In genomic region chr2:4047961-4048891, GRCh38 we compare ENCODE assay signal across 11 cellular contexts.
A peak's percentile ranks its signal among the peaks of the same experiment; 100 is the strongest.
DNase-seq lines count a peak whose midpoint lies in the region; ATAC-seq and TF ChIP-seq lines count a peak whose summit lies in the region.
"Had no signal": no experiment of that assay in that cellular context is flagged by ENCODE, and none has a peak within 500 bp of the region (broad histone marks: within the 10 kb centered on the region; RNA-seq: fewer than 3 reads in every experiment).

No MANE protein-coding gene starts in this region.

- H3K27me3 ChIP-seq in dorsolateral prefrontal cortex: peaks cover 0 to 13% (median 0%) of the 10 kb centered on the region in 45 donors

- no peak for TF ChIP-seq CTCF in activated CD8-positive, alpha-beta T cell treated with anti-CD3 and anti-CD28 coated beads for 36 hours (IDR thresholded peaks at IDR 0.05)
- TF ChIP-seq CTCF in natural killer cell (IDR thresholded peaks at IDR 0.05) (no peak), dorsolateral prefrontal cortex (IDR thresholded peaks at IDR 0.05 in 54 of 56, conservative IDR thresholded peaks at IDR 0.05 in 2 of 56; ENCODE audit: low read depth in 1 of 56, partially characterized antibody in 56 of 56) (no peak)

- CTCF ChIA-PET in activated CD8-positive, alpha-beta T cell treated with anti-CD3 and anti-CD28 coated beads for 36 hours (lab: Charles Lee): interaction anchor here (0.6 kb wide), 1 partner anchor 267 kb away, joined by 3 read pairs; no protein-coding TSS in a partner anchor

- H3K27me3 Mint-ChIP-seq in activated CD8-positive, alpha-beta T cell treated with anti-CD3 and anti-CD28 coated beads for 36 hours: no peaks in the 10 kb centered on the region
- H3K27me3 Mint-ChIP-seq in natural killer cell (ENCODE audit: low read depth in 2 of 2): no peaks in the 10 kb centered on the region

- ATAC-seq in GM18907 (IDR thresholded peaks at IDR 0.05; ENCODE audit: unreplicated experiment) (peak; percentile 87), HG03342 (IDR thresholded peaks at IDR 0.05; ENCODE audit: unreplicated experiment) (peak; percentile 62), natural killer cell (peak; percentile 81 to 92 (median 84))
- peak; percentile 83 for ATAC-seq in activated CD8-positive, alpha-beta T cell treated with anti-CD3 and anti-CD28 coated beads for 36 hours
- ATAC-seq: SK-N-SH treated with all-trans-retinoic acid at 6 μM for 48 hours had no signal

- no peak overlapping the region for H3K27ac Mint-ChIP-seq in activated CD8-positive, alpha-beta T cell treated with anti-CD3 and anti-CD28 coated beads for 36 hours
- H3K27ac Mint-ChIP-seq in natural killer cell: peak overlapping the region; percentile 81

- intact Hi-C loops in activated CD8-positive, alpha-beta T cell treated with anti-CD3 and anti-CD28 coated beads for 36 hours (cut with micrococcal nuclease): no loop called here
- intact Hi-C loops in natural killer cell (cut with micrococcal nuclease) (no loop called here), dorsolateral prefrontal cortex (cut with DNase I) (no loop called here)

- H3K27ac ChIP-seq in dorsolateral prefrontal cortex: no peak overlapping the region

- H3K4me1 Mint-ChIP-seq in activated CD8-positive, alpha-beta T cell treated with anti-CD3 and anti-CD28 coated beads for 36 hours (ENCODE audit: low read depth): peaks cover 11% of the 10 kb centered on the region
- peaks cover 35 to 54% of the 10 kb centered on the region in 2 donors for H3K4me1 Mint-ChIP-seq in natural killer cell

- no peaks in the 10 kb centered on the region for H3K36me3 Mint-ChIP-seq in activated CD8-positive, alpha-beta T cell treated with anti-CD3 and anti-CD28 coated beads for 36 hours (ENCODE audit: low read depth)
- H3K36me3 Mint-ChIP-seq in natural killer cell: no peaks in the 10 kb centered on the region

- no peak overlapping the region for H3K4me3 ChIP-seq in dorsolateral prefrontal cortex

- no peak overlapping the region for H3K4me3 Mint-ChIP-seq in activated CD8-positive, alpha-beta T cell treated with anti-CD3 and anti-CD28 coated beads for 36 hours
- peak overlapping the region; percentile 71 for H3K4me3 Mint-ChIP-seq in natural killer cell

- POLR2A ChIA-PET in activated CD8-positive, alpha-beta T cell treated with anti-CD3 and anti-CD28 coated beads for 36 hours (lab: Charles Lee): no interaction called here

- H3K9me3 Mint-ChIP-seq in activated CD8-positive, alpha-beta T cell treated with anti-CD3 and anti-CD28 coated beads for 36 hours: no peaks in the 10 kb centered on the region
- no peaks in the 10 kb centered on the region for H3K9me3 Mint-ChIP-seq in natural killer cell

- peak; percentile 58 for DNase-seq in activated CD8-positive, alpha-beta T cell treated with anti-CD3 and anti-CD28 coated beads for 36 hours
- DNase-seq in natural killer cell (peak; percentile 27), islet precursor cell (no peak), dorsolateral prefrontal cortex (no peak), AG08395 (ENCODE audit: low spot score) (no peak)
- DNase-seq: DMS79 treated with DMSO at 0.1 percent for 48 hours, KG1, NCI-H446 had no signal

Comparison
In these comparisons a context has a peak if more than half of its experiments do, and no peak if none do; other contexts are left out.
1. DNase-seq: peak in activated CD8-positive, alpha-beta T cell treated with anti-CD3 and anti-CD28 coated beads for 36 hours (single experiment) and natural killer cell (single experiment); none in islet precursor cell (single experiment), dorsolateral prefrontal cortex (0 of 10) and AG08395 (single experiment).
2. Peak in every context shown above with its lines, with median percentiles within 50 percentile points of each other: ATAC-seq.